ENCODE assay signal across 17 cellular contexts in the genomic region with DNA sequence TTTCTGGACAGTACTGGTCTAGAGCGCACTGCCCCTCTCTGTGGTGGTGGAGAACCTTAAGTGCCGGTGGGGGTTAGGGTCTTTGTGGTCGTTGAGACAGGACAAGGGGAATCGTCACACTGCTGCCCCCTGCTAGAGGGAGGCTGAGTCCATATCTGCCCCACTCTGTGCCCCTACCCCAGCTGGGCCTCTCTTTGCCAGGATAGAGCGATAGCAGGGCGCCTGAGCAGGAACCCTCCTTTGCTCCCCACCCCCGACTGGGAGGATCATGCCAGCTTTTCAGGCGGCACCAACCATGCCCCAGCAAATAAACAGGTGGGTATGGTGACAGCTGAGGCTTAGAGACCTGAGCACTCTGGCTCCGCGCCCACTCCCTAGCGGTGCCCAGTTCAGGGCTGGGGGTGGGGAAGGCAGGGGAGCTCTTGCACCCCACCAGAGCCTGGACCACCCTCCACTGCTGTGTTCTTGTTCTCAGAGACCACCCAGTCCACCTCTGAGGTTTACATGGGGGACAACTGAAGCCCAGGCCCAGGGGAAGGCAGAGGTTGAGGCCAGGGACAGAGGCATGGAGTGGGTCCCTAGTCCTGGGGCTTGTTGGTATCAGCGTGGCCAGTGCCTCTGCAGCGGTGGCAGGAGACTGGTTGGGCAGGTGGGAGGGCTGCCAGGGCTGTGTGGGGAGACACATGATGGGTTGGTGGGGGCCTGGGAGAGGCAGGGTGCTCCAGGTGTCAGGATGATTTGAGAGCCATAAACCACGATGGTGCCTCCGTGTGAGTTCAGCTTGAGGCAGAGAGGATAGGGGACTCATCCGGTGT. TPM values are rescaled to one million over a fixed set of nuclear protein-coding genes. Genes with fewer than 3 reads are reported as not detected.
DNase-seq lines count a peak whose midpoint lies in the region; ATAC-seq and TF ChIP-seq lines count a peak whose summit lies in the region.
"Had no signal": no experiment of that assay in that cellular context is flagged by ENCODE, and none has a peak within 500 bp of the region (broad histone marks: within the 10 kb centered on the region; RNA-seq: fewer than 3 reads in every experiment).

No MANE protein-coding gene starts in this region.

- H3K36me3 ChIP-seq in body of pancreas (replicated peaks in 1 of 2; ENCODE audit: insufficient read depth in 1 of 2, low read depth in 2 of 2) (no peaks in the 10 kb centered on the region), ascending aorta (no peaks in the 10 kb centered on the region)
- H3K36me3 ChIP-seq: esophagus squamous epithelium, upper lobe of left lung had no signal

- H3K9me3 Mint-ChIP-seq in activated naive CD4-positive, alpha-beta T cell treated with anti-CD3 and anti-CD28 coated beads, Interleukin-2, amount 10 ng/mL, durations not matched to agents 7 days and 5 days: no peaks in the 10 kb centered on the region
- H3K9me3 Mint-ChIP-seq in activated CD4-positive, alpha-beta memory T cell treated with anti-CD3 and anti-CD28 coated beads, Interleukin-2, amount 10 ng/mL, durations not matched to agents 7 days and 5 days: no peaks in the 10 kb centered on the region

- H3K4me3 Mint-ChIP-seq in activated naive CD4-positive, alpha-beta T cell treated with anti-CD3 and anti-CD28 coated beads, Interleukin-2, amount 10 ng/mL, durations not matched to agents 7 days and 5 days: no peak overlapping the region
- H3K4me3 Mint-ChIP-seq in activated CD4-positive, alpha-beta memory T cell treated with anti-CD3 and anti-CD28 coated beads, Interleukin-2, amount 10 ng/mL, durations not matched to agents 7 days and 5 days: no peak overlapping the region

- POLR2A ChIA-PET in activated CD4-positive, alpha-beta memory T cell treated with anti-CD3 and anti-CD28 coated beads, Interleukin-2, amount 10 ng/mL, durations not matched to agents 7 days and 5 days (lab: Charles Lee): no interaction called here

- ATAC-seq in body of pancreas (peak; percentile 24), HG03342 (IDR thresholded peaks at IDR 0.05; ENCODE audit: unreplicated experiment) (no peak)

- H3K27ac ChIP-seq in body of pancreas (no peak overlapping the region), ascending aorta (no peak overlapping the region)
- H3K27ac ChIP-seq: esophagus squamous epithelium, RWPE1 had no signal

- WGBS in body of pancreas, 2 donors: 45 to 62% methylated on average over 9 to 16 of the region's 16 CpGs

- peak overlapping the region; percentile 42 for H3K27ac Mint-ChIP-seq in activated naive CD4-positive, alpha-beta T cell treated with anti-CD3 and anti-CD28 coated beads, Interleukin-2, amount 10 ng/mL, durations not matched to agents 7 days and 5 days
- H3K27ac Mint-ChIP-seq in activated CD4-positive, alpha-beta memory T cell treated with anti-CD3 and anti-CD28 coated beads, Interleukin-2, amount 10 ng/mL, durations not matched to agents 7 days and 5 days: no peak overlapping the region

- no peaks in the 10 kb centered on the region for H3K9me3 ChIP-seq in body of pancreas
- no peaks in the 10 kb centered on the region for H3K9me3 ChIP-seq in ascending aorta
- H3K9me3 ChIP-seq: esophagus squamous epithelium, upper lobe of left lung had no signal

- intact Hi-C loops in body of pancreas (cut with DNase I) (loop anchor here (10.0 kb wide), 1 partner anchor 53 kb away; no protein-coding TSS in a partner anchor), ascending aorta (cut with DNase I) (no loop called here)

- CTCF ChIA-PET in activated naive CD4-positive, alpha-beta T cell treated with anti-CD3 and anti-CD28 coated beads, Interleukin-2, amount 10 ng/mL, durations not matched to agents 7 days and 5 days (lab: Charles Lee): interaction anchor here (2.0 kb wide), 1 partner anchor 120 kb away, joined by 11 read pairs; no protein-coding TSS in a partner anchor
- CTCF ChIA-PET in activated CD4-positive, alpha-beta memory T cell treated with anti-CD3 and anti-CD28 coated beads, Interleukin-2, amount 10 ng/mL, durations not matched to agents 7 days and 5 days (lab: Charles Lee): no interaction called here

- TF ChIP-seq POLR2A in body of pancreas (IDR thresholded peaks at IDR 0.05): no peak

- H3K4me1 ChIP-seq in body of pancreas (peaks cover 31% of the 10 kb centered on the region), ascending aorta (peaks cover 4 to 7% of the 10 kb centered on the region in 2 donors)

- H3K4me1 Mint-ChIP-seq in activated naive CD4-positive, alpha-beta T cell treated with anti-CD3 and anti-CD28 coated beads, Interleukin-2, amount 10 ng/mL, durations not matched to agents 7 days and 5 days: peaks cover 12% of the 10 kb centered on the region
- H3K4me1 Mint-ChIP-seq in activated CD4-positive, alpha-beta memory T cell treated with anti-CD3 and anti-CD28 coated beads, Interleukin-2, amount 10 ng/mL, durations not matched to agents 7 days and 5 days: peaks cover 4% of the 10 kb centered on the region

- peaks cover 75% of the 10 kb centered on the region for H3K27me3 Mint-ChIP-seq in activated naive CD4-positive, alpha-beta T cell treated with anti-CD3 and anti-CD28 coated beads, Interleukin-2, amount 10 ng/mL, durations not matched to agents 7 days and 5 days
- H3K27me3 Mint-ChIP-seq in activated CD4-positive, alpha-beta memory T cell treated with anti-CD3 and anti-CD28 coated beads, Interleukin-2, amount 10 ng/mL, durations not matched to agents 7 days and 5 days: peaks cover 41% of the 10 kb centered on the region

- no peaks in the 10 kb centered on the region for H3K36me3 Mint-ChIP-seq in activated naive CD4-positive, alpha-beta T cell treated with anti-CD3 and anti-CD28 coated beads, Interleukin-2, amount 10 ng/mL, durations not matched to agents 7 days and 5 days
- no peaks in the 10 kb centered on the region for H3K36me3 Mint-ChIP-seq in activated CD4-positive, alpha-beta memory T cell treated with anti-CD3 and anti-CD28 coated beads, Interleukin-2, amount 10 ng/mL, durations not matched to agents 7 days and 5 days (ENCODE audit: low read depth)

- no peak for TF ChIP-seq CTCF in body of pancreas (IDR thresholded peaks at IDR 0.05)
- no peak for TF ChIP-seq CTCF in ascending aorta (IDR thresholded peaks at IDR 0.05)

- H3K4me3 ChIP-seq in body of pancreas (no peak overlapping the region), ascending aorta (no peak overlapping the region)

- H3K27me3 ChIP-seq in body of pancreas: no peaks in the 10 kb centered on the region
- H3K27me3 ChIP-seq in ascending aorta: peaks cover 15% of the 10 kb centered on the region

- no peak for DNase-seq in activated naive CD4-positive, alpha-beta T cell treated with anti-CD3 and anti-CD28 coated beads, Interleukin-2, amount 10 ng/mL, durations not matched to agents 7 days and 5 days
- DNase-seq in activated naive CD4-positive, alpha-beta T cell treated with anti-CD3 and anti-CD28 coated beads, Interleukin-2, amount 50 U/mL, for 16 hours: no peak
- DNase-seq in body of pancreas (peak; percentile 50 to 82 (median 68)), myocyte (ENCODE audit: low read depth) (peak; percentile 87), NOMO-1 treated with dmso at 0.1 percent for 144 hours (lab: John Stamatoyannopoulos, UW; ENCODE audit: unreplicated experiment) (no peak), ascending aorta (ENCODE audit: low spot score in 2 of 2) (no peak)
- DNase-seq in activated CD4-positive, alpha-beta memory T cell treated with anti-CD3 and anti-CD28 coated beads, Interleukin-2, amount 10 ng/mL, durations not matched to agents 7 days and 5 days: no peak
- DNase-seq: activated CD4-positive, alpha-beta T cell treated with anti-CD3 and anti-CD28 coated beads, Interleukin-2, amount 50 U/mL, for 4 hours; activated effector memory CD4-positive, alpha-beta T cell treated with anti-CD3 and anti-CD28 coated beads, Interleukin-2, amount 50 U/mL, for 16 hours; cerebellar nuclear complex; esophagus squamous epithelium; NCI-H446 treated with DMSO at 0.1 percent for 48 hours; T-helper 2 cell; upper lobe of left lung had no signal

RNA-seq across cellular contexts. Expression of a gene that starts 1.6 kb away (rescaled TPM):
- total RNA-seq in body of pancreas: 1 to 10 TPM; 2.3 to 3.0 TPM
- 352 and 536 TPM in 2 replicates for total RNA-seq in myocyte
- polyA plus RNA-seq in myocyte (2012): 54.0 TPM
- total RNA-seq in ascending aorta: 0.21 TPM
- total RNA-seq in activated CD4-positive, alpha-beta memory T cell treated with anti-CD3 and anti-CD28 coated beads, Interleukin-2, amount 10 ng/mL, durations not matched to agents 7 days and 5 days: not detected
- polyA plus RNA-seq: AG04450 had no signal

Comparison
In these comparisons a context has a peak if more than half of its experiments do, and no peak if none do; other contexts are left out.
1. DNase-seq: peak in body of pancreas (4 of 4) and myocyte (single experiment); none in activated naive CD4-positive, alpha-beta T cell treated with anti-CD3 and anti-CD28 coated beads, Interleukin-2, amount 10 ng/mL, durations not matched to agents 7 days and 5 days (single experiment), activated naive CD4-positive, alpha-beta T cell treated with anti-CD3 and anti-CD28 coated beads, Interleukin-2, amount 50 U/mL, for 16 hours (single experiment), NOMO-1 treated with dmso at 0.1 percent for 144 hours (single experiment), ascending aorta (0 of 2) and activated CD4-positive, alpha-beta memory T cell treated with anti-CD3 and anti-CD28 coated beads, Interleukin-2, amount 10 ng/mL, durations not matched to agents 7 days and 5 days (single experiment).
2. RNA of a gene that starts 1.6 kb away (total RNA-seq): 352 to 536 TPM in myocyte; 2.3 to 3.0 TPM in body of pancreas, 0.21 TPM in ascending aorta (single experiment) and not detected in activated CD4-positive, alpha-beta memory T cell treated with anti-CD3 and anti-CD28 coated beads, Interleukin-2, amount 10 ng/mL, durations not matched to agents 7 days and 5 days; every median in the first group is over 10 times any median in the second.